ENCODE assay signal across 17 cellular contexts in genomic region chr22:29139965-29140782, GRCh38.
A peak's percentile ranks its signal among the peaks of the same experiment; 100 is the strongest.
DNase-seq lines count a peak whose midpoint lies in the region; ATAC-seq and TF ChIP-seq lines count a peak whose summit lies in the region.
"Had no signal": no experiment of that assay in that cellular context is flagged by ENCODE, and none has a peak within 500 bp of the region (broad histone marks: within the 10 kb centered on the region; RNA-seq: fewer than 3 reads in every experiment).

No MANE protein-coding gene starts in this region.

- ATAC-seq in GM21737 (IDR thresholded peaks at IDR 0.05; ENCODE audit: unreplicated experiment) (no peak), GM21717 (IDR thresholded peaks at IDR 0.05; ENCODE audit: unreplicated experiment) (no peak)
- ATAC-seq: foreskin keratinocyte; PC-3; SK-N-SH treated with all-trans-retinoic acid at 6 μM for 48 hours; stimulated activated naive CD8-positive, alpha-beta T cell treated with anti-CD3 and anti-CD28 coated beads, Interleukin-15, amount 100 ng/mL, for 72 hours had no signal

- 81% methylated on average over 5 of the region's 8 CpGs for WGBS in mammary epithelial cell (ENCODE audit: low coverage, missing lambda C conversion rate)

- no peak overlapping the region for H2AFZ ChIP-seq in mammary epithelial cell (ENCODE audit: low read depth, low read length)

- intact Hi-C loops in MCF 10A (cut with micrococcal nuclease) = no loop called here
- intact Hi-C loops in mammary epithelial cell (cut with micrococcal nuclease) = no loop called here
- intact Hi-C loops in activated CD4-positive, alpha-beta T cell treated with anti-CD3 and anti-CD28 coated beads, Interleukin-2, amount 10 ng/mL, durations not matched to agents 24 days and 14 days (cut with micrococcal nuclease) = no loop called here

- in situ Hi-C loops in mammary epithelial cell (cut with MboI; ENCODE audit: low sequenced_read_pairs in 2 of 2) = no loop called here

- no peak overlapping the region for H3K4me3 Mint-ChIP-seq in MCF 10A (ENCODE audit: unreplicated experiment)
- peak overlapping the region in 1 of 3 experiments; percentile 54 for H3K4me3 Mint-ChIP-seq in nephron
- no peak overlapping the region for H3K4me3 Mint-ChIP-seq in activated CD4-positive, alpha-beta T cell treated with anti-CD3 and anti-CD28 coated beads, Interleukin-2, amount 10 ng/mL, durations not matched to agents 24 days and 14 days
- H3K4me3 Mint-ChIP-seq: mesothelial cell of epicardium; stimulated activated naive CD8-positive, alpha-beta T cell treated with anti-CD3 and anti-CD28 coated beads, Interleukin-15, amount 100 ng/mL, for 72 hours had no signal

- no peaks in the 10 kb centered on the region for H3K9me3 ChIP-seq in mammary epithelial cell (replicated peaks; ENCODE audit: insufficient read depth, low read length)

- H3K9ac ChIP-seq in mammary epithelial cell (ENCODE audit: insufficient read depth, low read length) = no peak overlapping the region

- no peaks in the 10 kb centered on the region for H3K27me3 ChIP-seq in mammary epithelial cell (ENCODE audit: insufficient read depth, low read length)
- H3K27me3 ChIP-seq: foreskin keratinocyte had no signal

- no TSS peak for BruUV-seq in MCF 10A (replicated peaks; lab: Mats Ljungman, UMichigan)
- BruUV-seq in mammary epithelial cell (replicated peaks; lab: Mats Ljungman, UMichigan) = no TSS peak

- no peak overlapping the region for H3K4me3 ChIP-seq in mammary epithelial cell (replicated peaks in 1 of 3; ENCODE audit: insufficient read depth in 1 of 3, low read depth in 2 of 3, low read length in 3 of 3)

- no peaks in the 10 kb centered on the region for H3K9me3 Mint-ChIP-seq in MCF 10A (ENCODE audit: unreplicated experiment)
- no peaks in the 10 kb centered on the region for H3K9me3 Mint-ChIP-seq in nephron
- no peaks in the 10 kb centered on the region for H3K9me3 Mint-ChIP-seq in activated CD4-positive, alpha-beta T cell treated with anti-CD3 and anti-CD28 coated beads, Interleukin-2, amount 10 ng/mL, durations not matched to agents 24 days and 14 days
- H3K9me3 Mint-ChIP-seq: mesothelial cell of epicardium; stimulated activated naive CD8-positive, alpha-beta T cell treated with anti-CD3 and anti-CD28 coated beads, Interleukin-15, amount 100 ng/mL, for 72 hours had no signal

- H3K27ac ChIP-seq in mammary epithelial cell (ENCODE audit: insufficient read depth, low read depth, low read length) = no peak overlapping the region
- H3K27ac ChIP-seq: foreskin keratinocyte had no signal

- H3K4me1 Mint-ChIP-seq in MCF 10A (ENCODE audit: insufficient read depth, unreplicated experiment) (no peaks in the 10 kb centered on the region), nephron (peaks cover 66% of the 10 kb centered on the region)
- no peaks in the 10 kb centered on the region for H3K4me1 Mint-ChIP-seq in activated CD4-positive, alpha-beta T cell treated with anti-CD3 and anti-CD28 coated beads, Interleukin-2, amount 10 ng/mL, durations not matched to agents 24 days and 14 days
- H3K4me1 Mint-ChIP-seq: stimulated activated naive CD8-positive, alpha-beta T cell treated with anti-CD3 and anti-CD28 coated beads, Interleukin-15, amount 100 ng/mL, for 72 hours had no signal

- no peaks in the 10 kb centered on the region for H3K79me2 ChIP-seq in mammary epithelial cell (ENCODE audit: insufficient read depth, low read length)

- dilution Hi-C loops in mammary epithelial cell (cut with HindIII; ENCODE audit: low sequenced_read_pairs) = no loop called here

- CTCF ChIA-PET in MCF 10A (lab: Yijun Ruan, JAX) = interaction anchor here (0.6 to 1.5 kb wide), 4 partner anchors 9 to 64 kb away, joined by 3 to 7 read pairs (median 5); no protein-coding TSS in a partner anchor
- CTCF ChIA-PET in mammary epithelial cell (lab: Charles Lee; ENCODE audit: low non-redundant PET) = no interaction called here

- H3K27me3 Mint-ChIP-seq in MCF 10A (ENCODE audit: insufficient read depth, unreplicated experiment) = no peaks in the 10 kb centered on the region
- no peaks in the 10 kb centered on the region for H3K27me3 Mint-ChIP-seq in nephron (ENCODE audit: low read depth)
- peaks cover 8% of the 10 kb centered on the region for H3K27me3 Mint-ChIP-seq in activated CD4-positive, alpha-beta T cell treated with anti-CD3 and anti-CD28 coated beads, Interleukin-2, amount 10 ng/mL, durations not matched to agents 24 days and 14 days

- DNase-seq in MCF 10A (ENCODE audit: unreplicated experiment) = peak; percentile 15
- no peak for DNase-seq in mammary epithelial cell
- peak; percentile 53 for DNase-seq in fibroblast of the conjunctiva (ENCODE audit: low read depth)
- no peak for DNase-seq in activated CD4-positive, alpha-beta T cell treated with anti-CD3 and anti-CD28 coated beads, Interleukin-2, amount 10 ng/mL, durations not matched to agents 24 days and 14 days
- DNase-seq in NCI-H2081 (lab: John Stamatoyannopoulos, UW) = no peak
- DNase-seq: activated CD4-positive, alpha-beta T cell treated with anti-CD3 and anti-CD28 coated beads, Interleukin-2, amount 50 U/mL, for 48 hours; foreskin keratinocyte; NCI-H510A; nucleus accumbens; PC-3; stimulated activated CD4-positive, alpha-beta T cell treated with anti-CD3 and anti-CD28 coated beads, Interleukin-12 subunit alpha, Interleukin-12 subunit beta, amount 100 ng/mL, for 4 hours; stimulated activated naive CD8-positive, alpha-beta T cell treated with anti-CD3 and anti-CD28 coated beads, Interleukin-15, amount 100 ng/mL, for 72 hours had no signal

- H3K27ac Mint-ChIP-seq in MCF 10A (ENCODE audit: low read depth, unreplicated experiment) (no peak overlapping the region), nephron (peak overlapping the region; percentile 36 to 91 (median 75))
- H3K27ac Mint-ChIP-seq in activated CD4-positive, alpha-beta T cell treated with anti-CD3 and anti-CD28 coated beads, Interleukin-2, amount 10 ng/mL, durations not matched to agents 24 days and 14 days = no peak overlapping the region
- H3K27ac Mint-ChIP-seq: mesothelial cell of epicardium; stimulated activated naive CD8-positive, alpha-beta T cell treated with anti-CD3 and anti-CD28 coated beads, Interleukin-15, amount 100 ng/mL, for 72 hours had no signal

- no peaks in the 10 kb centered on the region for H3K4me1 ChIP-seq in mammary epithelial cell (ENCODE audit: insufficient read depth, low read length)
- H3K4me1 ChIP-seq: foreskin keratinocyte had no signal

- TF ChIP-seq CTCF in MCF 10A (IDR thresholded peaks at IDR 0.05; ENCODE audit: unreplicated experiment) (no peak), mammary epithelial cell (conservative IDR thresholded peaks at IDR 0.05 in 1 of 2, IDR thresholded peaks at IDR 0.05 in 1 of 2; ENCODE audit: extremely low read depth in 1 of 2, insufficient read depth in 1 of 2, low read depth in 1 of 2, low read length in 2 of 2) (no peak), nephron (IDR thresholded peaks at IDR 0.05; ENCODE audit: unreplicated experiment in 3 of 3) (no peak)

- H4K20me1 ChIP-seq in mammary epithelial cell (ENCODE audit: insufficient read depth, low read length) = no peaks in the 10 kb centered on the region

- POLR2A ChIA-PET in MCF 10A (lab: Yijun Ruan, JAX) = interaction anchor here (0.6 kb wide), 1 partner anchor 19 kb away, joined by 4 read pairs; no protein-coding TSS in a partner anchor

- H3K36me3 Mint-ChIP-seq in MCF 10A (ENCODE audit: insufficient read depth, unreplicated experiment) (peaks cover 12% of the 10 kb centered on the region), nephron (ENCODE audit: low read depth) (peaks cover 59% of the 10 kb centered on the region)
- H3K36me3 Mint-ChIP-seq in activated CD4-positive, alpha-beta T cell treated with anti-CD3 and anti-CD28 coated beads, Interleukin-2, amount 10 ng/mL, durations not matched to agents 24 days and 14 days (ENCODE audit: low read depth) = no peaks in the 10 kb centered on the region

- H3K36me3 ChIP-seq in mammary epithelial cell (ENCODE audit: insufficient read depth, low read length) = no peaks in the 10 kb centered on the region

- H3K4me2 ChIP-seq in mammary epithelial cell (ENCODE audit: insufficient read depth, low read depth, low read length) = no peak overlapping the region

Comparison
In these comparisons a context has a peak if more than half of its experiments do, and no peak if none do; other contexts are left out.
1. DNase-seq: peak in MCF 10A (single experiment) and fibroblast of the conjunctiva (single experiment); none in mammary epithelial cell (single experiment), activated CD4-positive, alpha-beta T cell treated with anti-CD3 and anti-CD28 coated beads, Interleukin-2, amount 10 ng/mL, durations not matched to agents 24 days and 14 days (single experiment) and NCI-H2081 (0 of 2).
2. H3K27ac Mint-ChIP-seq: peak in nephron (3 of 3); none in MCF 10A (single experiment) and activated CD4-positive, alpha-beta T cell treated with anti-CD3 and anti-CD28 coated beads, Interleukin-2, amount 10 ng/mL, durations not matched to agents 24 days and 14 days (single experiment).